1 cellular context compared by ENCODE assay signal in genomic region chrX:139877710-139878414, GRCh38.
TF ChIP-seq lines count a peak whose summit lies in the region.

No MANE protein-coding gene starts in this region.

TF ChIP-seq in K562, 482 proteins besides CTCF, POLR2A, EP300 and RAD21 (continued from another document and continues in another):
- no peak for TF ChIP-seq ATF2 (CRISPR knock-in tag; IDR thresholded peaks at IDR 0.05)
- no peak for TF ChIP-seq NR1H2 (CRISPR knock-in tag; IDR thresholded peaks at IDR 0.05)
- TF ChIP-seq SMARCA4 (IDR thresholded peaks at IDR 0.05) = peak; percentile 53; the same call in 1 of the 2 replicates
- TF ChIP-seq CTBP1 (IDR thresholded peaks at IDR 0.05; ENCODE audit: borderline replicate concordance) = no peak
- TF ChIP-seq MEF2A (IDR thresholded peaks at IDR 0.05; ENCODE audit: control insufficient read depth, low read depth, low read length) = no peak
- no peak for TF ChIP-seq NRF1 (conservative IDR thresholded peaks at IDR 0.05 in 1 of 2, IDR thresholded peaks at IDR 0.05 in 1 of 2)
- 0 out of 2 replicates have a peak, but pooled peaks have one; percentile 25 for TF ChIP-seq HES1 (IDR thresholded peaks at IDR 0.05; ENCODE audit: low read depth)
- no peak for TF ChIP-seq SAFB (IDR thresholded peaks at IDR 0.05; ENCODE audit: borderline replicate concordance, low read depth, low read length)
- no peak for TF ChIP-seq PATZ1 (CRISPR knock-in tag; IDR thresholded peaks at IDR 0.05; ENCODE audit: borderline replicate concordance)
- TF ChIP-seq POLR3G (IDR thresholded peaks at IDR 0.05; ENCODE audit: extremely low read depth, insufficient read length, insufficient replicate concordance) = no peak
- no peak for TF ChIP-seq ZBTB40 (IDR thresholded peaks at IDR 0.05)
- TF ChIP-seq ZBTB40 (CRISPR knock-in tag; IDR thresholded peaks at IDR 0.05) = no peak
- TF ChIP-seq CBX2 (IDR thresholded peaks at IDR 0.05; ENCODE audit: insufficient read depth, low read length, poor library complexity, severe bottlenecking) = no peak
- TF ChIP-seq HEY1 (CRISPR knock-in tag; IDR thresholded peaks at IDR 0.05; ENCODE audit: borderline replicate concordance) = no peak
- no peak for TF ChIP-seq NCOA6 (IDR thresholded peaks at IDR 0.05)
- TF ChIP-seq ATF7 (IDR thresholded peaks at IDR 0.05) = 0 out of 2 replicates have a peak, but pooled peaks have one; percentile 13
- no peak for TF ChIP-seq KDM5B (IDR thresholded peaks at IDR 0.05; ENCODE audit: insufficient replicate concordance, low read depth, low read length)
- TF ChIP-seq DPF2 (IDR thresholded peaks at IDR 0.05) = peak; percentile 49
- no peak for TF ChIP-seq SNIP1 (IDR thresholded peaks at IDR 0.05; ENCODE audit: low read depth)
- TF ChIP-seq RFX5 (IDR thresholded peaks at IDR 0.05; ENCODE audit: low read depth, low read length) = no peak
- TF ChIP-seq KAT8 (IDR thresholded peaks at IDR 0.05; ENCODE audit: low read depth) = no peak
- TF ChIP-seq CXXC5 (CRISPR knock-in tag; IDR thresholded peaks at IDR 0.05) = no peak
- no peak for TF ChIP-seq DEAF1 (CRISPR knock-in tag; IDR thresholded peaks at IDR 0.05)
- no peak for TF ChIP-seq HMG20B (CRISPR knock-in tag; IDR thresholded peaks at IDR 0.05)
- no peak for TF ChIP-seq ZNF444 (CRISPR knock-in tag; IDR thresholded peaks at IDR 0.05)
- TF ChIP-seq POLR2AphosphoS5 (IDR thresholded peaks at IDR 0.05; ENCODE audit: control insufficient read depth, insufficient read depth, low read depth, low read length) = no peak
- no peak for TF ChIP-seq ILK (tag; IDR thresholded peaks at IDR 0.05; ENCODE audit: borderline replicate concordance, low read depth)
- no peak for TF ChIP-seq STAT5B (CRISPR knock-in tag; IDR thresholded peaks at IDR 0.05)
- TF ChIP-seq CHD1 (IDR thresholded peaks at IDR 0.05; ENCODE audit: low read length) = no peak
- TF ChIP-seq GTF2F1 (IDR thresholded peaks at IDR 0.05; ENCODE audit: low read depth, low read length) = no peak
- TF ChIP-seq FOS (IDR thresholded peaks at IDR 0.05; ENCODE audit: extremely low read depth, insufficient read length) = no peak
- TF ChIP-seq NR2C1 (IDR thresholded peaks at IDR 0.05) = no peak
- no peak for TF ChIP-seq NR2C1 (tag; IDR thresholded peaks at IDR 0.05)
- TF ChIP-seq XRCC3 (IDR thresholded peaks at IDR 0.05) = no peak
- no peak for TF ChIP-seq RNF219 (CRISPR knock-in tag; IDR thresholded peaks at IDR 0.05)
- no peak for TF ChIP-seq ZNF518B (CRISPR knock-in tag; IDR thresholded peaks at IDR 0.05)
- no peak for TF ChIP-seq MITF (IDR thresholded peaks at IDR 0.05)
- no peak for TF ChIP-seq KDM1A (IDR thresholded peaks at IDR 0.05)
